ENCODE assay signal across 8 cellular contexts in genomic region chr7:47266131-47266706, GRCh38.
DNase-seq lines count a peak whose midpoint lies in the region; ATAC-seq and TF ChIP-seq lines count a peak whose summit lies in the region.

No MANE protein-coding gene starts in this region.

- no peak overlapping the region for H3K4me3 ChIP-seq in OCI-LY1 (ENCODE audit: low read depth, low read length, poor library complexity, severe bottlenecking)
- H3K4me3 ChIP-seq in astrocyte of the spinal cord (ENCODE audit: low read depth, low read length), result no peak overlapping the region
- H3K4me3 ChIP-seq in iPS-15b (ENCODE audit: low read depth, low read length), result no peak overlapping the region
- H3K4me3 ChIP-seq in sigmoid colon, result no peak overlapping the region

- H3K9me2 ChIP-seq in OCI-LY1 (ENCODE audit: low read depth, low read length), result no peaks in the 10 kb centered on the region

- ATAC-seq in GM19397 (IDR thresholded peaks at IDR 0.05; ENCODE audit: unreplicated experiment) (peak; percentile 92), HG03521 (IDR thresholded peaks at IDR 0.05; ENCODE audit: unreplicated experiment) (peak; percentile 70), HG02970 (IDR thresholded peaks at IDR 0.05; ENCODE audit: low FRiP score, unreplicated experiment) (no peak)

- no peak overlapping the region for H3K9ac ChIP-seq in OCI-LY1 (ENCODE audit: low read length)
- peak overlapping the region; percentile 4 for H3K9ac ChIP-seq in iPS-15b (ENCODE audit: low read depth, low read length)

- in situ Hi-C loops in astrocyte of the spinal cord (cut with HindIII; ENCODE audit: low sequenced_read_pairs), result no loop called here

- no peak for TF ChIP-seq POLR2A in sigmoid colon (IDR thresholded peaks at IDR 0.05)

- H3K9me3 ChIP-seq in OCI-LY1 (ENCODE audit: low read length) (no peaks in the 10 kb centered on the region; the same call in 1 of the 2 replicates), iPS-15b (ENCODE audit: control insufficient read depth, insufficient read depth, low read length) (no peaks in the 10 kb centered on the region), sigmoid colon (no peaks in the 10 kb centered on the region)

- no peaks in the 10 kb centered on the region for H3F3A ChIP-seq in OCI-LY1 (ENCODE audit: insufficient read depth, low read length)

- 9 to 31% methylated on average over 7 of the region's 7 CpGs for WGBS in sigmoid colon, 2 donors

- H3K36me3 ChIP-seq in OCI-LY1 (ENCODE audit: insufficient read depth, low read length) (no peaks in the 10 kb centered on the region), iPS-15b (ENCODE audit: control insufficient read depth, insufficient read depth, low read length) (no peaks in the 10 kb centered on the region), sigmoid colon (no peaks in the 10 kb centered on the region)

- no peak overlapping the region for H2AFZ ChIP-seq in OCI-LY1 (ENCODE audit: low read length)

- no peak overlapping the region for H3K27ac ChIP-seq in OCI-LY1 (ENCODE audit: low read depth, low read length, poor library complexity, severe bottlenecking)
- peak overlapping the region in 2 of 4 donors; percentile 16 to 35 for H3K27ac ChIP-seq in sigmoid colon

- no peaks in the 10 kb centered on the region for H3K79me2 ChIP-seq in OCI-LY1 (ENCODE audit: insufficient read depth, low read length)

- DNase-seq in DMS53 (lab: John Stamatoyannopoulos, UW) (peak; percentile 82), astrocyte of the spinal cord (ENCODE audit: low read depth, low spot score) (peak; percentile 77), sigmoid colon (peak; percentile 76)

- H4K20me1 ChIP-seq in OCI-LY1 (ENCODE audit: insufficient read depth, low read length), result no peaks in the 10 kb centered on the region

- intact Hi-C loops in sigmoid colon (cut with DNase I), result loop anchor here (1.0 to 10.0 kb wide), 3 partner anchors 139 to 552 kb away; no protein-coding TSS in a partner anchor

- H3K27me3 ChIP-seq in OCI-LY1 (ENCODE audit: insufficient read depth, low read length), result no peaks in the 10 kb centered on the region
- H3K27me3 ChIP-seq in iPS-15b (ENCODE audit: control insufficient read depth, insufficient read depth, low read length), result no peaks in the 10 kb centered on the region
- H3K27me3 ChIP-seq in sigmoid colon, result no peaks in the 10 kb centered on the region

- H3K4me2 ChIP-seq in OCI-LY1 (ENCODE audit: low read length), result no peak overlapping the region

- peak; percentile 100 for TF ChIP-seq CTCF in OCI-LY1 (IDR thresholded peaks at IDR 0.05; ENCODE audit: low read length)
- peak; percentile 88 for TF ChIP-seq CTCF in astrocyte of the spinal cord (IDR thresholded peaks at IDR 0.05; ENCODE audit: low read depth, low read length)
- peak; percentile 85 to 96 (median 92) for TF ChIP-seq CTCF in sigmoid colon (IDR thresholded peaks at IDR 0.05)

- H3K4me1 ChIP-seq in OCI-LY1 (ENCODE audit: insufficient read depth, low read length, severe bottlenecking) (no peaks in the 10 kb centered on the region), iPS-15b (ENCODE audit: control insufficient read depth, insufficient read depth, low read length) (peaks cover 2% of the 10 kb centered on the region), sigmoid colon (peaks cover 0 to 10% (median 0%) of the 10 kb centered on the region in 4 donors)

- no peak for TF ChIP-seq EP300 in sigmoid colon (IDR thresholded peaks at IDR 0.05)
